Comparison of ENCODE assay signal across 17 cellular contexts in the genomic region with DNA sequence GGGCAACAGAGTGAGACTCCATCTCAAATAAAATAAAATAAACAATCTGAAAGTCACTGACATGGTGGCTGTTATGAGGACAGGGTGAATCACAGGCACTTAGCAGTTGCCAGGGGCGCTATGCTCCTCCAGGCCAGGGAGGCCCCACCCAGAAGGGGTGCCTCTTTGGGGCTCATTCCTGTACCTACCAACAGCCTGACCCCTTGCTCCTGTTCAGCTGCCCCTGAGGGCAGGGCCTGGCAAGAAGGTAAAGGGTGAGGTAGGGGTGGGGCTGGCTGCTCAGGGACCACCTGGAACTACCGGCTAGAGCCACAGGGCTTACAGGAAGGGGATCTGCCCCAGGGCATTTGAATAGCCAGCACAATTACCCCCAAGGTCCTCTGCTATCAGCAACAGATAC.
"Had no signal": no experiment of that assay in that cellular context is flagged by ENCODE, and none has a peak within 500 bp of the region (broad histone marks: within the 10 kb centered on the region; RNA-seq: fewer than 3 reads in every experiment).

No MANE protein-coding gene starts in this region.

- H3K9me3 ChIP-seq: gastroesophageal sphincter, heart right ventricle, left lung, mucosa of descending colon had no signal

- H3K9me3 Mint-ChIP-seq: endodermal cell had no signal

- H3K27ac Mint-ChIP-seq: activated CD8-positive, alpha-beta T cell treated with anti-CD3 and anti-CD28 coated beads, Interleukin-2, amount 10 ng/mL, durations not matched to agents 7 days and 5 days; endodermal cell had no signal

- DNase-seq: activated CD8-positive, alpha-beta memory T cell treated with anti-CD3 and anti-CD28 coated beads, Interleukin-2, amount 50 U/mL, for 4 hours; activated CD8-positive, alpha-beta T cell treated with anti-CD3 and anti-CD28 coated beads, Interleukin-2, amount 10 ng/mL, durations not matched to agents 7 days and 5 days; activated naive CD4-positive, alpha-beta T cell; endodermal cell; heart right ventricle; left lung; mammary epithelial cell; mucosa of descending colon; naive thymus-derived CD8-positive, alpha-beta T cell; nucleus accumbens; stimulated activated CD4-positive, alpha-beta T cell treated with anti-CD3 and anti-CD28 coated beads, Interleukin-15, amount 100 ng/mL, for 24 hours; stimulated activated CD4-positive, alpha-beta T cell treated with anti-CD3 and anti-CD28 coated beads, Interleukin-4, amount 100 ng/mL, for 1 hour; stimulated activated naive CD8-positive, alpha-beta T cell treated with anti-CD3 and anti-CD28 coated beads, Interleukin-15, Interleukin-2, amounts not matched to agents 100 U/mL and 50 U/mL, for 24 hours; WERI-Rb-1 had no signal

- H3K4me3 Mint-ChIP-seq: activated CD8-positive, alpha-beta T cell treated with anti-CD3 and anti-CD28 coated beads, Interleukin-2, amount 10 ng/mL, durations not matched to agents 7 days and 5 days; endodermal cell; naive thymus-derived CD8-positive, alpha-beta T cell had no signal

- H3K27me3 ChIP-seq: dorsolateral prefrontal cortex, left lung had no signal

- H3K36me3 ChIP-seq: gastroesophageal sphincter, WERI-Rb-1 had no signal

- ATAC-seq: activated CD8-positive, alpha-beta T cell treated with anti-CD3 and anti-CD28 coated beads, Interleukin-2, amount 10 ng/mL, durations not matched to agents 7 days and 5 days; gastroesophageal sphincter; heart right ventricle; left lung; mucosa of descending colon; naive thymus-derived CD8-positive, alpha-beta T cell; SK-N-SH treated with all-trans-retinoic acid at 6 μM for 48 hours; stimulated activated naive CD8-positive, alpha-beta T cell treated with anti-CD3 and anti-CD28 coated beads, Interleukin-15, Interleukin-2, amounts not matched to agents 100 U/mL and 50 U/mL, for 24 hours had no signal

- H3K27me3 Mint-ChIP-seq: naive thymus-derived CD8-positive, alpha-beta T cell had no signal

- H3K4me3 ChIP-seq: dorsolateral prefrontal cortex, gastroesophageal sphincter, heart right ventricle, left lung, mucosa of descending colon had no signal

- H3K27ac ChIP-seq: dorsolateral prefrontal cortex, gastroesophageal sphincter, heart right ventricle, left lung, WERI-Rb-1 had no signal

- H3K4me1 ChIP-seq: gastroesophageal sphincter had no signal
